Comparison of ENCODE assay signal across 7 cellular contexts in genomic region chr17:57671546-57672204, GRCh38.
DNase-seq lines count a peak whose midpoint lies in the region; FAIRE-seq and TF ChIP-seq lines count a peak whose summit lies in the region.

No MANE protein-coding gene starts in this region.

- TF ChIP-seq POLR2A in GM12892 (IDR thresholded peaks at IDR 0.05; ENCODE audit: low read depth, low read length) = no peak

- TF ChIP-seq CTCF in epithelial cell of esophagus (IDR thresholded peaks at IDR 0.05; ENCODE audit: insufficient read depth, low read depth, low read length, missing control alignments) = peak; percentile 97

- peaks cover 12% of the 10 kb centered on the region for H3K36me3 ChIP-seq in NT2/D1 (ENCODE audit: insufficient read depth, insufficient read length, low read length)

- no peak overlapping the region for H3K4me3 ChIP-seq in NT2/D1 (ENCODE audit: insufficient read length, low read depth)
- H3K4me3 ChIP-seq in epithelial cell of esophagus (ENCODE audit: low read length) = no peak overlapping the region

- DNase-seq in GM12892 (ENCODE audit: insufficient read length) (peak; percentile 80), HUDEP-2 (lab: John Stamatoyannopoulos, UW; ENCODE audit: unreplicated experiment in 76 of 76) (peak in 56 of 76 experiments; percentile 4 to 67 (median 38)), NT2/D1 (ENCODE audit: low read depth, low spot score) (peak; percentile 69), epithelial cell of esophagus (ENCODE audit: low read depth) (peak; percentile 76), myocyte (ENCODE audit: low read depth) (peak; percentile 86)
- peak; percentile 74 for DNase-seq in activated CD8-positive, alpha-beta memory T cell treated with anti-CD3 and anti-CD28 coated beads, Interleukin-2, amount 50 U/mL, for 4 hours
- peak; percentile 58 to 62 for DNase-seq in stimulated activated CD8-positive, alpha-beta memory T cell treated with anti-CD3 and anti-CD28 coated beads, Interleukin-7, amount 100 ng/mL, for 4 hours (ENCODE audit: low read depth in 2 of 2)

- peaks cover 10% of the 10 kb centered on the region for H3K4me1 ChIP-seq in NT2/D1 (ENCODE audit: insufficient read depth, insufficient read length)

- no peaks in the 10 kb centered on the region for H3K9me3 ChIP-seq in NT2/D1 (ENCODE audit: insufficient read depth, low read length)

- peak overlapping the region; percentile 21 for H3K9ac ChIP-seq in NT2/D1 (ENCODE audit: insufficient read length, low read depth)

- peak; percentile 69 for FAIRE-seq in GM12892 (lab: Jason Lieb, UNC)

- no peaks in the 10 kb centered on the region for H3K27me3 ChIP-seq in NT2/D1 (ENCODE audit: insufficient read depth, insufficient read length)
